In genomic region chr20:20052074-20052970, GRCh38 we compare ENCODE assay signal across 1 cellular context.
TF ChIP-seq lines count a peak whose summit lies in the region.

TSS of gene CFAP61 (plus strand) at chr20:20052532. CDS start at chr20:20056654, 4,122 bp downstream.
TSS of gene CRNKL1 (minus strand) at chr20:20052466. CDS start at chr20:20052342, 124 bp downstream.

TF ChIP-seq in WTC11, 78 proteins besides CTCF, POLR2A, EP300 and RAD21 (continued from another document):
- TF ChIP-seq STAT6 (CRISPR knock-in tag; conservative IDR thresholded peaks at IDR 0.05; ENCODE audit: low read depth), result no peak
- peak; percentile 96; the same call in 1 of the 2 replicates for TF ChIP-seq ARID4B (CRISPR knock-in tag; IDR thresholded peaks at IDR 0.05; ENCODE audit: borderline replicate concordance)
- TF ChIP-seq GABPB1 (CRISPR knock-in tag; IDR thresholded peaks at IDR 0.05), result peak; percentile 93
